ENCODE assay signal across 8 cellular contexts in genomic region chr2:17878222-17879136, GRCh38. TPM values are rescaled to one million over a fixed set of nuclear protein-coding genes. Genes with fewer than 3 reads are reported as not detected.
DNase-seq lines count a peak whose midpoint lies in the region; ATAC-seq and TF ChIP-seq lines count a peak whose summit lies in the region.

Gene KCNS3, plus strand, starts transcription at chr2:17878667. Its CDS starts 52,342 bp downstream, at chr2:17931009.

- H3K4me1 ChIP-seq in lower lobe of right lung = peaks cover 23% of the 10 kb centered on the region
- peaks cover 5% of the 10 kb centered on the region for H3K4me1 ChIP-seq in thymus (ENCODE audit: control insufficient read depth, insufficient read depth, low read length)

- no peaks in the 10 kb centered on the region for H3K36me3 ChIP-seq in lower lobe of right lung
- no peaks in the 10 kb centered on the region for H3K36me3 ChIP-seq in thymus (ENCODE audit: control insufficient read depth, insufficient read depth)

- intact Hi-C loops in Calu3 (cut with micrococcal nuclease; ENCODE audit: unreplicated experiment) (no loop called here), dorsolateral prefrontal cortex (cut with DNase I) (no loop called here), lower lobe of right lung (cut with DNase I) (no loop called here)

- H3K27me3 Mint-ChIP-seq in Calu3 (ENCODE audit: unreplicated experiment) = peaks cover 86% of the 10 kb centered on the region

- H3K9me3 ChIP-seq in lower lobe of right lung (no peaks in the 10 kb centered on the region), thymus (ENCODE audit: control insufficient read depth) (no peaks in the 10 kb centered on the region)

- peaks cover 14% of the 10 kb centered on the region for H3K36me3 Mint-ChIP-seq in Calu3 (ENCODE audit: insufficient read depth, unreplicated experiment)

- H3K27ac ChIP-seq in dorsolateral prefrontal cortex (peak within 1 kb of the TSS in 20 of 59 donors; percentile 7 to 71 (median 46)), lower lobe of right lung (peak within 1 kb of the TSS; percentile 87), thymus (ENCODE audit: low read depth) (no peak within 1 kb of the TSS)

- ATAC-seq in GM19351 (IDR thresholded peaks at IDR 0.05; ENCODE audit: unreplicated experiment) (peak; percentile 72), HG03280 (IDR thresholded peaks at IDR 0.05; ENCODE audit: unreplicated experiment) (peak; percentile 74), lower lobe of right lung (peak; percentile 91 to 92)

- peak; percentile 53 for DNase-seq in Calu3
- peak; percentile 80 for DNase-seq in RPMI8226
- peak in 2 of 10 donors; percentile 5 to 45 for DNase-seq in dorsolateral prefrontal cortex
- peak; percentile 62 for DNase-seq in lower lobe of right lung
- no peak for DNase-seq in OCI-M1 (lab: John Stamatoyannopoulos, UW)

- H3K4me3 Mint-ChIP-seq in Calu3 (ENCODE audit: low read depth, unreplicated experiment) = peak within 1 kb of the TSS; percentile 78

- H3K4me3 ChIP-seq in dorsolateral prefrontal cortex = peak within 1 kb of the TSS; percentile 33 to 86 (median 62)
- H3K4me3 ChIP-seq in lower lobe of right lung = peak within 1 kb of the TSS; percentile 83
- peak within 1 kb of the TSS; percentile 54 for H3K4me3 ChIP-seq in thymus (ENCODE audit: low read length)

- H3K27me3 ChIP-seq in dorsolateral prefrontal cortex (peaks cover 0 to 57% (median 27%) of the 10 kb centered on the region in 45 donors), lower lobe of right lung (ENCODE audit: low read depth) (peaks cover 19% of the 10 kb centered on the region), thymus (ENCODE audit: control insufficient read depth, insufficient read depth) (peaks cover 53% of the 10 kb centered on the region)

- BruUV-seq in Calu3 (replicated peaks; lab: Mats Ljungman, UMichigan) = no TSS peak

- H3K9me3 Mint-ChIP-seq in Calu3 (ENCODE audit: low read depth, unreplicated experiment) = no peaks in the 10 kb centered on the region

- CTCF ChIA-PET in Calu3 (lab: Charles Lee) = no interaction called here

- H3K27ac Mint-ChIP-seq in Calu3 (ENCODE audit: unreplicated experiment) = no peak within 1 kb of the TSS

- no peaks in the 10 kb centered on the region for H3K4me1 Mint-ChIP-seq in Calu3 (ENCODE audit: low read depth, unreplicated experiment)

- no peak for TF ChIP-seq CTCF in Calu3 (IDR thresholded peaks at IDR 0.05; ENCODE audit: unreplicated experiment)
- TF ChIP-seq CTCF in dorsolateral prefrontal cortex (IDR thresholded peaks at IDR 0.05 in 54 of 56, conservative IDR thresholded peaks at IDR 0.05 in 2 of 56; ENCODE audit: low read depth in 1 of 56, partially characterized antibody in 56 of 56) = no peak
- TF ChIP-seq CTCF in lower lobe of right lung (IDR thresholded peaks at IDR 0.05) = no peak

- under 1% methylated on average over 114 of the region's 114 CpGs for WGBS in thymus

RNA-seq across cellular contexts. Expression of gene KCNS3, which starts in this region (rescaled TPM):
- total RNA-seq in Calu3 (2022) (3.5 and 5.0 TPM in 2 replicates), dorsolateral prefrontal cortex (10 to 100 TPM in 4 of 120 experiments, 1 to 10 TPM in 116; 2.1 to 14.1 (median 5.8) TPM), lower lobe of right lung (28.7 TPM)
- 0.68 TPM for polyA plus RNA-seq in thymus
